ENCODE assay signal across 26 cellular contexts in the genomic region with DNA sequence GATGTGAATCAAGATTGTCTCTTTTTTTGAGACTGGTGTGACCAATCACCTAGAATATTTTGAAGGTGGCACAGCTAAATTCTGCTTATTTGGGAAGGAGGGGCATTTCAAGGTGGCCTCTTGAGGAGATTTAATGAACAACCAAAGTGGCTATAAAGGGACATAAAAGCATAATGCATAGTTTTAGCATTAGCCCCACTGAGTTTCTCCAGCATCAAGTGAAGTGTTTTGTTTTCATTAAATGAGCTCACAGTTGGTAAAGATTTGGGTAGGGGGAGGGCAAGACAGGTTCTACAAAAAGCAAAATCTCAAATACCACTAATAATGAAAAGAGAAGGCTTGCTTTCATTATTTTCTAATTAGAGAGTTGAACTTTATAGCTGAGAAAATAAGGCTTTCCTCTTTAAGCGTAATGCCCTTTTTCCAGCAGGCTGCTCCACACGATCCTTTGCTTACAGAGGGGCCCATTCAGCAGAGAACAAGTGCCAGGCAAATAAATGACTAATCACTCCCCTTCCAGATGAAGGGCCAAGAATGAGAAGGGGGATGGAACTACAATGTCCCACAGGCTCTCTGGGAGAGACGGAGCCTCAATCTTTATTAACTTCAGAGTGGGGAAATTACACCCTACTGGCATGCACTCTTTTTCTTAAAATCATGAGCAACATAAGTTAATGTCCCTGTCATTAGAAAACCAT. TPM values are rescaled to one million over a fixed set of nuclear protein-coding genes. Genes with fewer than 3 reads are reported as not detected.
DNase-seq lines count a peak whose midpoint lies in the region; ATAC-seq and TF ChIP-seq lines count a peak whose summit lies in the region.
"Had no signal": no experiment of that assay in that cellular context is flagged by ENCODE, and none has a peak within 500 bp of the region (broad histone marks: within the 10 kb centered on the region; RNA-seq: fewer than 3 reads in every experiment).

No MANE protein-coding gene starts in this region.

- ATAC-seq in WTC11 (peak; percentile 57), upper lobe of right lung (peak; percentile 93), GM21423 (IDR thresholded peaks at IDR 0.05; ENCODE audit: unreplicated experiment) (no peak), HG02938 (IDR thresholded peaks at IDR 0.05; ENCODE audit: unreplicated experiment) (no peak)
- ATAC-seq: GM23338 had no signal

- no peak overlapping the region for H3K23ac ChIP-seq in mesenchymal stem cell (ENCODE audit: low read length in 2 of 2)

- H3K27ac ChIP-seq in mesenchymal stem cell (ENCODE audit: low read length, poor library complexity, severe bottlenecking) (no peak overlapping the region), upper lobe of right lung (peak overlapping the region; percentile 24), brain microvascular endothelial cell (no peak overlapping the region)
- H3K27ac ChIP-seq: ascending aorta, BLaER1, ovary, skin epidermis, suprapubic skin had no signal

- TF ChIP-seq CTCF in WTC11 (IDR thresholded peaks at IDR 0.05) (no peak), upper lobe of right lung (IDR thresholded peaks at IDR 0.05) (no peak), brain microvascular endothelial cell (IDR thresholded peaks at IDR 0.05; ENCODE audit: low read depth, low read length, missing control alignments) (no peak)

- peak overlapping the region; percentile 8 for H3K4me2 ChIP-seq in mesenchymal stem cell (ENCODE audit: low read length, poor library complexity, severe bottlenecking)
- H3K4me2 ChIP-seq: BLaER1, GM23338 had no signal

- H3K4me3 Mint-ChIP-seq in WTC11: no peak overlapping the region
- H3K4me3 Mint-ChIP-seq: activated B cell treated with CpG ODN at 0.5 μM for 24 hours; activated CD4-positive, alpha-beta memory T cell treated with anti-CD3 and anti-CD28 coated beads, Interleukin-2, amount 10 ng/mL, durations not matched to agents 7 days and 5 days; activated T-cell treated with anti-CD3 and anti-CD28 coated beads, Interleukin-2, amount 50 U/mL, for 24 hours; GM23338 had no signal

- H3K27me3 ChIP-seq in mesenchymal stem cell (ENCODE audit: control insufficient read depth in 1 of 2, insufficient read depth in 1 of 2, low read length in 2 of 2) (no peaks in the 10 kb centered on the region), upper lobe of right lung (no peaks in the 10 kb centered on the region), brain microvascular endothelial cell (replicated peaks) (no peaks in the 10 kb centered on the region)
- H3K27me3 ChIP-seq: ascending aorta, BLaER1, ovary, suprapubic skin had no signal

- in situ Hi-C loops in brain microvascular endothelial cell (cut with HindIII; ENCODE audit: low pct_ligation_motif_present, low sequenced_read_pairs): no loop called here

- no peak overlapping the region for H2AK5ac ChIP-seq in mesenchymal stem cell (ENCODE audit: low read length, severe bottlenecking)

- no peaks in the 10 kb centered on the region for H3K36me3 Mint-ChIP-seq in WTC11

- H2BK5ac ChIP-seq in mesenchymal stem cell (ENCODE audit: low read depth, low read length, poor library complexity, severe bottlenecking): no peak overlapping the region

- no peaks in the 10 kb centered on the region for H3K9me3 ChIP-seq in mesenchymal stem cell (ENCODE audit: control insufficient read depth, low read length)
- H3K9me3 ChIP-seq in upper lobe of right lung: no peaks in the 10 kb centered on the region
- H3K9me3 ChIP-seq: ascending aorta, BLaER1, ovary, suprapubic skin had no signal

- POLR2A ChIA-PET in WTC11 (lab: Charles Lee): no interaction called here

- CTCF ChIA-PET in WTC11 (lab: Charles Lee): no interaction called here

- no peak overlapping the region for H3K4ac ChIP-seq in mesenchymal stem cell (ENCODE audit: low read depth in 1 of 2, low read length in 2 of 2)

- H3K4me1 ChIP-seq in mesenchymal stem cell (ENCODE audit: control insufficient read depth, insufficient read depth, low read depth, low read length) (peaks cover 8% of the 10 kb centered on the region), upper lobe of right lung (peaks cover 9% of the 10 kb centered on the region)
- H3K4me1 ChIP-seq: ascending aorta, BLaER1, suprapubic skin had no signal

- no peak overlapping the region for H2BK15ac ChIP-seq in mesenchymal stem cell (ENCODE audit: low read depth, poor library complexity, severe bottlenecking)

- no peak overlapping the region for H3K4me3 ChIP-seq in mesenchymal stem cell (ENCODE audit: insufficient read depth in 1 of 2, low read depth in 1 of 2, low read length in 2 of 2)
- no peak overlapping the region for H3K4me3 ChIP-seq in upper lobe of right lung
- H3K4me3 ChIP-seq in brain microvascular endothelial cell (ENCODE audit: low read depth, low read length): no peak overlapping the region
- H3K4me3 ChIP-seq: ascending aorta, BLaER1, GM23338, ovary, skin epidermis, suprapubic skin had no signal

- H3K4me1 Mint-ChIP-seq in WTC11: peaks cover 25% of the 10 kb centered on the region
- H3K4me1 Mint-ChIP-seq: activated B cell treated with CpG ODN at 0.5 μM for 24 hours; activated CD4-positive, alpha-beta memory T cell treated with anti-CD3 and anti-CD28 coated beads, Interleukin-2, amount 10 ng/mL, durations not matched to agents 7 days and 5 days had no signal

- H4K8ac ChIP-seq in mesenchymal stem cell (ENCODE audit: low read length): no peak overlapping the region

- DNase-seq in NCI-H345 (lab: John Stamatoyannopoulos, UW) (peak; percentile 33), NCI-H345 treated with DMSO at 0.1 percent for 48 hours (lab: John Stamatoyannopoulos, UW; ENCODE audit: unreplicated experiment) (no peak), WTC11 (ENCODE audit: low spot score) (no peak), mesenchymal stem cell (no peak), upper lobe of right lung (no peak), brain microvascular endothelial cell (no peak)
- DNase-seq: activated B cell treated with CpG ODN at 0.5 μM for 24 hours; activated CD4-positive, alpha-beta memory T cell treated with anti-CD3 and anti-CD28 coated beads, Interleukin-2, amount 10 ng/mL, durations not matched to agents 7 days and 5 days; activated naive CD4-positive, alpha-beta T cell treated with anti-CD3 and anti-CD28 coated beads, Interleukin-2, amount 50 U/mL, for 16 hours; activated T-cell treated with anti-CD3 and anti-CD28 coated beads, Interleukin-2, amount 50 U/mL, for 24 hours; left cardiac atrium; NCI-H1694; NCI-H526; ovary; stimulated activated CD4-positive, alpha-beta T cell treated with anti-CD3 and anti-CD28 coated beads, Interleukin-4, amount 100 ng/mL, for 24 hours had no signal

- intact Hi-C loops in upper lobe of right lung (cut with DNase I): no loop called here

- H3K9ac ChIP-seq in mesenchymal stem cell (ENCODE audit: low read length): no peak overlapping the region
- H3K9ac ChIP-seq: BLaER1 had no signal

- no peak overlapping the region for H3K18ac ChIP-seq in mesenchymal stem cell (ENCODE audit: low read depth in 1 of 2, low read length in 2 of 2)

- H2BK12ac ChIP-seq in mesenchymal stem cell (ENCODE audit: low read length in 2 of 2): no peak overlapping the region

- H3K27me3 Mint-ChIP-seq in WTC11 (ENCODE audit: low read depth): no peaks in the 10 kb centered on the region
- H3K27me3 Mint-ChIP-seq: activated CD4-positive, alpha-beta memory T cell treated with anti-CD3 and anti-CD28 coated beads, Interleukin-2, amount 10 ng/mL, durations not matched to agents 7 days and 5 days had no signal

- H3K79me1 ChIP-seq in mesenchymal stem cell (replicated peaks; ENCODE audit: low read length, poor library complexity, severe bottlenecking): no peaks in the 10 kb centered on the region

- no peak overlapping the region for H2BK120ac ChIP-seq in mesenchymal stem cell (ENCODE audit: low read depth, low read length)

- no peak overlapping the region for H3K27ac Mint-ChIP-seq in WTC11
- H3K27ac Mint-ChIP-seq: activated B cell treated with CpG ODN at 0.5 μM for 24 hours; activated CD4-positive, alpha-beta memory T cell treated with anti-CD3 and anti-CD28 coated beads, Interleukin-2, amount 10 ng/mL, durations not matched to agents 7 days and 5 days; activated T-cell treated with anti-CD3 and anti-CD28 coated beads, Interleukin-2, amount 50 U/mL, for 24 hours; GM23338 had no signal

- H2AFZ ChIP-seq in mesenchymal stem cell (ENCODE audit: low read depth, low read length): no peak overlapping the region
- H2AFZ ChIP-seq: GM23338 had no signal

- H3K9me3 Mint-ChIP-seq in WTC11: no peaks in the 10 kb centered on the region; the same call in 1 of the 2 replicates
- H3K9me3 Mint-ChIP-seq: activated B cell treated with CpG ODN at 0.5 μM for 24 hours; activated CD4-positive, alpha-beta memory T cell treated with anti-CD3 and anti-CD28 coated beads, Interleukin-2, amount 10 ng/mL, durations not matched to agents 7 days and 5 days; activated T-cell treated with anti-CD3 and anti-CD28 coated beads, Interleukin-2, amount 50 U/mL, for 24 hours; GM23338 had no signal

- 89% methylated on average over 1 of the region's 3 CpGs for WGBS in mesenchymal stem cell

- H3K14ac ChIP-seq in mesenchymal stem cell (ENCODE audit: low read length in 2 of 2): no peak overlapping the region

- H4K91ac ChIP-seq in mesenchymal stem cell (ENCODE audit: low read length): no peak overlapping the region

- H3K36me3 ChIP-seq in mesenchymal stem cell (ENCODE audit: control insufficient read depth in 1 of 2, insufficient read depth in 2 of 2, low read depth in 1 of 2, low read length in 2 of 2) (no peaks in the 10 kb centered on the region), upper lobe of right lung (no peaks in the 10 kb centered on the region), brain microvascular endothelial cell (replicated peaks) (no peaks in the 10 kb centered on the region)
- H3K36me3 ChIP-seq: ascending aorta, BLaER1, ovary, suprapubic skin had no signal

TF ChIP-seq in WTC11, 78 proteins besides CTCF, POLR2A, EP300 and RAD21 (continues in another document):
- TF ChIP-seq GTF2I (CRISPR knock-in tag; conservative IDR thresholded peaks at IDR 0.05) (no peak), ZBTB21 (CRISPR knock-in tag; IDR thresholded peaks at IDR 0.05; ENCODE audit: borderline replicate concordance) (no peak), NFE2L1 (CRISPR knock-in tag; IDR thresholded peaks at IDR 0.05) (no peak), CREM (CRISPR knock-in tag; IDR thresholded peaks at IDR 0.05) (no peak)
- TF ChIP-seq, protein P1, sequence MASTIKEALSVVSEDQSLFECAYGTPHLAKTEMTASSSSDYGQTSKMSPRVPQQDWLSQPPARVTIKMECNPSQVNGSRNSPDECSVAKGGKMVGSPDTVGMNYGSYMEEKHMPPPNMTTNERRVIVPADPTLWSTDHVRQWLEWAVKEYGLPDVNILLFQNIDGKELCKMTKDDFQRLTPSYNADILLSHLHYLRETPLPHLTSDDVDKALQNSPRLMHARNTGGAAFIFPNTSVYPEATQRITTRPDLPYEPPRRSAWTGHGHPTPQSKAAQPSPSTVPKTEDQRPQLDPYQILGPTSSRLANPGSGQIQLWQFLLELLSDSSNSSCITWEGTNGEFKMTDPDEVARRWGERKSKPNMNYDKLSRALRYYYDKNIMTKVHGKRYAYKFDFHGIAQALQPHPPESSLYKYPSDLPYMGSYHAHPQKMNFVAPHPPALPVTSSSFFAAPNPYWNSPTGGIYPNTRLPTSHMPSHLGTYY (CRISPR knock-in tag; IDR thresholded peaks at IDR 0.05): no peak

RNA-seq across cellular contexts. Expression of a gene that starts 35.9 kb away (rescaled TPM):
- total RNA-seq in WTC11 (2021) (0.21 to 0.34 TPM (median 0.31 TPM) in 3 replicates), upper lobe of right lung (not detected)
- polyA plus RNA-seq in mesenchymal stem cell (2013, experiment 1 of 2): not detected
- not detected for polyA plus RNA-seq in mesenchymal stem cell (2013, experiment 2 of 2)
- total RNA-seq: A172; activated B cell treated with CpG ODN at 0.5 μM for 24 hours; activated CD4-positive, alpha-beta memory T cell treated with anti-CD3 and anti-CD28 coated beads, Interleukin-2, amount 10 ng/mL, durations not matched to agents 7 days and 5 days; ascending aorta; fibroblast of villous mesenchyme; LHCN-M2; suprapubic skin; T-helper 2 cell treated with Interferon-gamma antibody and Interleukin-4, amounts not matched to agents 100 ng/mL and 5 ng/mL, for 36 hours had no signal

Comparison
In these comparisons a context has a peak if more than half of its experiments do, and no peak if none do; other contexts are left out.
1. ATAC-seq: peak in WTC11 (single experiment) and upper lobe of right lung (single experiment); none in GM21423 (single experiment) and HG02938 (single experiment).